Comparison of ENCODE assay signal across 18 cellular contexts in genomic region chr7:141699860-141700259, GRCh38. TPM values are rescaled to one million over a fixed set of nuclear protein-coding genes. Genes with fewer than 3 reads are reported as not detected.
DNase-seq lines count a peak whose midpoint lies in the region; ATAC-seq and TF ChIP-seq lines count a peak whose summit lies in the region.
"Had no signal": no experiment of that assay in that cellular context is flagged by ENCODE, and none has a peak within 500 bp of the region (broad histone marks: within the 10 kb centered on the region; RNA-seq: fewer than 3 reads in every experiment).

No MANE protein-coding gene starts in this region.

- TF ChIP-seq CTCF in Caco-2 (IDR thresholded peaks at IDR 0.05; ENCODE audit: insufficient read depth in 1 of 2, low read depth in 1 of 2, low read length in 1 of 2, severe bottlenecking in 1 of 2, unreplicated experiment in 1 of 2) (no peak), tibial artery (IDR thresholded peaks at IDR 0.05) (no peak)

- H3K4me1 Mint-ChIP-seq in CD4-positive, CD25-positive, alpha-beta regulatory T cell = peaks cover 5 to 68% (median 53%) of the 10 kb centered on the region in 4 donors
- peaks cover 19% of the 10 kb centered on the region for H3K4me1 Mint-ChIP-seq in Caco-2 (ENCODE audit: low read depth, unreplicated experiment)
- peaks cover 50 to 61% of the 10 kb centered on the region in 2 donors for H3K4me1 Mint-ChIP-seq in natural killer cell treated with Interleukin-12 subunit alpha and Interleukin-12 subunit beta and Interleukin-15 and Interleukin-18, amount 100 ng/mL, for 72 hours (ENCODE audit: low read depth in 2 of 2)

- no peaks in the 10 kb centered on the region for H3K27me3 ChIP-seq in CD4-positive, CD25-positive, alpha-beta regulatory T cell (ENCODE audit: control insufficient read depth, insufficient read depth, low read length)
- H3K27me3 ChIP-seq in Caco-2 (replicated peaks; ENCODE audit: control insufficient read depth, insufficient read depth, low read length) = no peaks in the 10 kb centered on the region
- no peaks in the 10 kb centered on the region for H3K27me3 ChIP-seq in tibial artery
- H3K27me3 ChIP-seq: esophagus muscularis mucosa, heart left ventricle, sigmoid colon had no signal

- peaks cover 9% of the 10 kb centered on the region for H3K27me3 Mint-ChIP-seq in CD4-positive, CD25-positive, alpha-beta regulatory T cell
- H3K27me3 Mint-ChIP-seq in Caco-2 (ENCODE audit: insufficient read depth, unreplicated experiment) = no peaks in the 10 kb centered on the region
- H3K27me3 Mint-ChIP-seq in natural killer cell treated with Interleukin-12 subunit alpha and Interleukin-12 subunit beta and Interleukin-15 and Interleukin-18, amount 100 ng/mL, for 72 hours = peaks cover 9 to 13% of the 10 kb centered on the region in 2 donors

- H3K36me3 ChIP-seq in CD4-positive, CD25-positive, alpha-beta regulatory T cell (ENCODE audit: control insufficient read depth, insufficient read depth, low read length) = no peaks in the 10 kb centered on the region
- H3K36me3 ChIP-seq in Caco-2 (ENCODE audit: control insufficient read depth, insufficient read depth, low read length) (no peaks in the 10 kb centered on the region; the same call in 1 of the 2 replicates), tibial artery (no peaks in the 10 kb centered on the region)
- H3K36me3 ChIP-seq: esophagus muscularis mucosa, heart left ventricle, sigmoid colon had no signal

- peak overlapping the region; percentile 86 to 97 (median 92) for H3K4me3 Mint-ChIP-seq in CD4-positive, CD25-positive, alpha-beta regulatory T cell
- H3K4me3 Mint-ChIP-seq in Caco-2 (ENCODE audit: unreplicated experiment) = peak overlapping the region; percentile 60
- H3K4me3 Mint-ChIP-seq in natural killer cell treated with Interleukin-12 subunit alpha and Interleukin-12 subunit beta and Interleukin-15 and Interleukin-18, amount 100 ng/mL, for 72 hours = peak overlapping the region; percentile 88

- H3K4me1 ChIP-seq in CD4-positive, CD25-positive, alpha-beta regulatory T cell (ENCODE audit: control insufficient read depth, insufficient read depth, low read length, poor library complexity, severe bottlenecking) = peaks cover 33% of the 10 kb centered on the region
- H3K4me1 ChIP-seq in Caco-2 (peaks cover 29% of the 10 kb centered on the region), tibial artery (peaks cover 0 to 53% (median 21%) of the 10 kb centered on the region in 4 donors)

- peak overlapping the region in 2 of 3 donors; percentile 85 to 95 for H3K27ac Mint-ChIP-seq in CD4-positive, CD25-positive, alpha-beta regulatory T cell
- no peak overlapping the region for H3K27ac Mint-ChIP-seq in Caco-2 (ENCODE audit: unreplicated experiment)
- H3K27ac Mint-ChIP-seq in natural killer cell treated with Interleukin-12 subunit alpha and Interleukin-12 subunit beta and Interleukin-15 and Interleukin-18, amount 100 ng/mL, for 72 hours = peak overlapping the region in 1 of 2 donors; percentile 73

- BruUV-seq in Caco-2 (replicated peaks; lab: Mats Ljungman, UMichigan) = no TSS peak

- H3K27ac ChIP-seq in CD4-positive, CD25-positive, alpha-beta regulatory T cell (ENCODE audit: insufficient read depth, low read length, poor library complexity, severe bottlenecking) = no peak overlapping the region
- H3K27ac ChIP-seq in angular gyrus (ENCODE audit: low read depth, low read length) (peak overlapping the region; percentile 67), tibial artery (peak overlapping the region in 1 of 2 donors; percentile 91)
- H3K27ac ChIP-seq: SK-N-MC had no signal

- no peak for DNase-seq in CD4-positive, CD25-positive, alpha-beta regulatory T cell
- no peak for DNase-seq in Caco-2
- DNase-seq in natural killer cell treated with Interleukin-12 subunit alpha and Interleukin-12 subunit beta and Interleukin-15 and Interleukin-18, amount 100 ng/mL, for 72 hours (ENCODE audit: low spot score) = no peak
- DNase-seq in tibial artery = no peak
- DNase-seq in DMS153 treated with DMSO at 0.1 percent for 48 hours (lab: John Stamatoyannopoulos, UW; ENCODE audit: unreplicated experiment) = no peak
- DNase-seq: activated effector memory CD4-positive, alpha-beta T cell treated with anti-CD3 and anti-CD28 coated beads, Interleukin-2, amount 50 U/mL, for 16 hours; GF-D8; heart left ventricle; NCI-H1436 treated with DMSO at 0.1 percent for 48 hours; NCI-H446 treated with DMSO at 0.1 percent for 48 hours; sigmoid colon had no signal

- peaks cover 10% of the 10 kb centered on the region for H3K36me3 Mint-ChIP-seq in CD4-positive, CD25-positive, alpha-beta regulatory T cell
- H3K36me3 Mint-ChIP-seq in Caco-2 (ENCODE audit: insufficient read depth, unreplicated experiment) = no peaks in the 10 kb centered on the region
- no peaks in the 10 kb centered on the region for H3K36me3 Mint-ChIP-seq in natural killer cell treated with Interleukin-12 subunit alpha and Interleukin-12 subunit beta and Interleukin-15 and Interleukin-18, amount 100 ng/mL, for 72 hours

- H3K9me3 ChIP-seq in CD4-positive, CD25-positive, alpha-beta regulatory T cell (ENCODE audit: control insufficient read depth in 2 of 2, low read length in 2 of 2) = no peaks in the 10 kb centered on the region
- H3K9me3 ChIP-seq in Caco-2 (no peaks in the 10 kb centered on the region), tibial artery (no peaks in the 10 kb centered on the region)
- H3K9me3 ChIP-seq: esophagus muscularis mucosa, heart left ventricle, sigmoid colon had no signal

- no peak for ATAC-seq in CD4-positive, CD25-positive, alpha-beta regulatory T cell (ENCODE audit: low read depth in 2 of 2)
- no peak for ATAC-seq in natural killer cell treated with Interleukin-12 subunit alpha and Interleukin-12 subunit beta and Interleukin-15 and Interleukin-18, amount 100 ng/mL, for 72 hours
- ATAC-seq in GM18861 (IDR thresholded peaks at IDR 0.05; ENCODE audit: unreplicated experiment) = no peak
- ATAC-seq in GM19324 (IDR thresholded peaks at IDR 0.05; ENCODE audit: low FRiP score, unreplicated experiment) = no peak
- ATAC-seq: heart left ventricle had no signal

- no peaks in the 10 kb centered on the region for H3K9me3 Mint-ChIP-seq in CD4-positive, CD25-positive, alpha-beta regulatory T cell
- H3K9me3 Mint-ChIP-seq in Caco-2 (ENCODE audit: unreplicated experiment) = no peaks in the 10 kb centered on the region
- H3K9me3 Mint-ChIP-seq in natural killer cell treated with Interleukin-12 subunit alpha and Interleukin-12 subunit beta and Interleukin-15 and Interleukin-18, amount 100 ng/mL, for 72 hours = no peaks in the 10 kb centered on the region

- POLR2A ChIA-PET in Caco-2 (lab: Charles Lee) = interaction anchor here (0.5 to 2.3 kb wide), 4 partner anchors 14 to 686 kb away, joined by 3 to 6 read pairs (median 4); partner anchors contain the start of gene SSBP1

- peak overlapping the region; percentile 81 for H3K4me3 ChIP-seq in CD4-positive, CD25-positive, alpha-beta regulatory T cell (ENCODE audit: low read depth, low read length)
- H3K4me3 ChIP-seq in Caco-2 (ENCODE audit: low read depth, low read length) (no peak overlapping the region), tibial artery (no peak overlapping the region)

- CTCF ChIA-PET in Caco-2 (lab: Charles Lee) = no interaction called here

- intact Hi-C loops in Caco-2 (cut with micrococcal nuclease; ENCODE audit: unreplicated experiment) = loop anchor here (10.0 kb wide), 1 partner anchor 45 kb away; no protein-coding TSS in a partner anchor
- intact Hi-C loops in tibial artery (cut with DNase I; ENCODE audit: low total_unique reads) = no loop called here

RNA-seq across cellular contexts. Expression of gene DENND11, which starts 2.1 kb away (rescaled TPM):
- total RNA-seq in CD4-positive, CD25-positive, alpha-beta regulatory T cell = 47.7 TPM
- 10 to 100 TPM; 10.8 to 14.5 (median 11.1) TPM for polyA plus RNA-seq in CD4-positive, CD25-positive, alpha-beta regulatory T cell
- total RNA-seq in Caco-2 (2022) = 33.0 and 37.0 TPM in 2 replicates
- 10 to 100 TPM; 24.7 to 40.0 TPM for total RNA-seq in natural killer cell treated with Interleukin-12 subunit alpha and Interleukin-12 subunit beta and Interleukin-15 and Interleukin-18, amount 100 ng/mL, for 72 hours

RNA-seq across cellular contexts. Expression of gene WEE2, which starts 8.3 kb away (rescaled TPM):
- total RNA-seq in CD4-positive, CD25-positive, alpha-beta regulatory T cell = not detected
- not detected for polyA plus RNA-seq in CD4-positive, CD25-positive, alpha-beta regulatory T cell
- 1.0 and 2.5 TPM in 2 replicates for total RNA-seq in Caco-2 (2022)
- total RNA-seq in natural killer cell treated with Interleukin-12 subunit alpha and Interleukin-12 subunit beta and Interleukin-15 and Interleukin-18, amount 100 ng/mL, for 72 hours = under 1 TPM in 1 of 2 donors, not detected in 1; 0.17 TPM
- total RNA-seq: chondrocyte, esophagus muscularis mucosa, H1, sigmoid colon had no signal
- polyA plus RNA-seq: heart left ventricle had no signal

RNA-seq across cellular contexts. Expression of gene SSBP1, which starts 38.3 kb away (rescaled TPM):
- total RNA-seq in CD4-positive, CD25-positive, alpha-beta regulatory T cell = 77.4 TPM
- 100 to 1,000 TPM; 286 to 331 (median 305) TPM for polyA plus RNA-seq in CD4-positive, CD25-positive, alpha-beta regulatory T cell
- total RNA-seq in Caco-2 (2022) = 191 and 199 TPM in 2 replicates
- 100 to 1,000 TPM; 163 to 208 TPM for total RNA-seq in natural killer cell treated with Interleukin-12 subunit alpha and Interleukin-12 subunit beta and Interleukin-15 and Interleukin-18, amount 100 ng/mL, for 72 hours
